23 cellular contexts compared by ENCODE assay signal in genomic region chr20:5663396-5663795, GRCh38.
"Had no signal": no experiment of that assay in that cellular context is flagged by ENCODE, and none has a peak within 500 bp of the region (broad histone marks: within the 10 kb centered on the region; RNA-seq: fewer than 3 reads in every experiment).

No MANE protein-coding gene starts in this region.

- H3K4me3 ChIP-seq: coronary artery, heart left ventricle, neural progenitor cell, thoracic aorta had no signal

- H3K27me3 Mint-ChIP-seq: activated CD4-positive, alpha-beta memory T cell treated with anti-CD3 and anti-CD28 coated beads for 36 hours; activated CD4-positive, alpha-beta T cell treated with anti-CD3 and anti-CD28 coated beads, Interleukin-2, amount 10 ng/mL, durations not matched to agents 24 days and 14 days; activated T-cell treated with anti-CD3 and anti-CD28 coated beads, Interleukin-2, amount 50 U/mL, for 24 hours; memory B cell; naive thymus-derived CD8-positive, alpha-beta T cell; stimulated activated naive CD8-positive, alpha-beta T cell treated with anti-CD3 and anti-CD28 coated beads, Interleukin-15, Interleukin-2, amounts not matched to agents 100 ng/mL and 50 ng/mL, for 24 hours had no signal

- H3K36me3 ChIP-seq: brain microvascular endothelial cell, heart left ventricle, neural progenitor cell, thoracic aorta had no signal

- ATAC-seq: effector memory CD8-positive, alpha-beta T cell; heart left ventricle; naive thymus-derived CD8-positive, alpha-beta T cell; right cardiac atrium had no signal

- H3K4me1 ChIP-seq: neural progenitor cell had no signal

- H3K27ac ChIP-seq: brain microvascular endothelial cell, coronary artery, neural progenitor cell, thoracic aorta had no signal

- H3K4me3 Mint-ChIP-seq: activated CD4-positive, alpha-beta memory T cell treated with anti-CD3 and anti-CD28 coated beads for 36 hours; activated CD4-positive, alpha-beta T cell treated with anti-CD3 and anti-CD28 coated beads, Interleukin-2, amount 10 ng/mL, durations not matched to agents 24 days and 14 days; activated T-cell treated with anti-CD3 and anti-CD28 coated beads, Interleukin-2, amount 50 U/mL, for 24 hours; effector memory CD8-positive, alpha-beta T cell; memory B cell; naive thymus-derived CD8-positive, alpha-beta T cell; neural progenitor cell; stimulated activated naive CD8-positive, alpha-beta T cell treated with anti-CD3 and anti-CD28 coated beads, Interleukin-15, Interleukin-2, amounts not matched to agents 100 ng/mL and 50 ng/mL, for 24 hours had no signal

- H3K36me3 Mint-ChIP-seq: activated CD4-positive, alpha-beta memory T cell treated with anti-CD3 and anti-CD28 coated beads for 36 hours; memory B cell; naive thymus-derived CD8-positive, alpha-beta T cell; neural progenitor cell had no signal

- DNase-seq: activated CD4-positive, alpha-beta memory T cell treated with anti-CD3 and anti-CD28 coated beads for 36 hours; activated CD4-positive, alpha-beta T cell treated with anti-CD3 and anti-CD28 coated beads, Interleukin-2, amount 10 ng/mL, durations not matched to agents 24 days and 14 days; activated CD4-positive, CD25-positive, alpha-beta regulatory T cell treated with anti-CD3 and anti-CD28 coated beads, Interleukin-2, amount 50 U/mL, for 72 hours; activated CD8-positive, alpha-beta memory T cell treated with anti-CD3 and anti-CD28 coated beads, Interleukin-2, amount 50 U/mL, for 48 hours; activated gamma-delta T cell; activated naive CD4-positive, alpha-beta T cell treated with anti-CD3 and anti-CD28 coated beads, Interleukin-2, amount 50 U/mL, for 16 hours; activated T-cell treated with anti-CD3 and anti-CD28 coated beads, Interleukin-2, amount 50 U/mL, for 24 hours; amniotic stem cell; brain microvascular endothelial cell; effector memory CD8-positive, alpha-beta T cell; erythroblast; foreskin fibroblast; heart left ventricle; naive thymus-derived CD8-positive, alpha-beta T cell; right cardiac atrium; stimulated activated CD4-positive, alpha-beta T cell treated with anti-CD3 and anti-CD28 coated beads, Interleukin-2, amount 100 ng/mL, for 48 hours; T1000; trophoblast cell had no signal

- H3K27ac Mint-ChIP-seq: activated CD4-positive, alpha-beta memory T cell treated with anti-CD3 and anti-CD28 coated beads for 36 hours; activated CD4-positive, alpha-beta T cell treated with anti-CD3 and anti-CD28 coated beads, Interleukin-2, amount 10 ng/mL, durations not matched to agents 24 days and 14 days; activated T-cell treated with anti-CD3 and anti-CD28 coated beads, Interleukin-2, amount 50 U/mL, for 24 hours; effector memory CD8-positive, alpha-beta T cell; memory B cell; neural progenitor cell; stimulated activated naive CD8-positive, alpha-beta T cell treated with anti-CD3 and anti-CD28 coated beads, Interleukin-15, Interleukin-2, amounts not matched to agents 100 ng/mL and 50 ng/mL, for 24 hours had no signal

- H3K9me3 ChIP-seq: heart left ventricle, thoracic aorta had no signal

- H3K9me3 Mint-ChIP-seq: activated CD4-positive, alpha-beta memory T cell treated with anti-CD3 and anti-CD28 coated beads for 36 hours; activated CD4-positive, alpha-beta T cell treated with anti-CD3 and anti-CD28 coated beads, Interleukin-2, amount 10 ng/mL, durations not matched to agents 24 days and 14 days; activated T-cell treated with anti-CD3 and anti-CD28 coated beads, Interleukin-2, amount 50 U/mL, for 24 hours; effector memory CD8-positive, alpha-beta T cell; memory B cell; naive thymus-derived CD8-positive, alpha-beta T cell; neural progenitor cell; stimulated activated naive CD8-positive, alpha-beta T cell treated with anti-CD3 and anti-CD28 coated beads, Interleukin-15, Interleukin-2, amounts not matched to agents 100 ng/mL and 50 ng/mL, for 24 hours had no signal

- H3K27me3 ChIP-seq: brain microvascular endothelial cell, heart left ventricle, neural progenitor cell had no signal
